ENCODE assay signal across 8 cellular contexts in the genomic region with DNA sequence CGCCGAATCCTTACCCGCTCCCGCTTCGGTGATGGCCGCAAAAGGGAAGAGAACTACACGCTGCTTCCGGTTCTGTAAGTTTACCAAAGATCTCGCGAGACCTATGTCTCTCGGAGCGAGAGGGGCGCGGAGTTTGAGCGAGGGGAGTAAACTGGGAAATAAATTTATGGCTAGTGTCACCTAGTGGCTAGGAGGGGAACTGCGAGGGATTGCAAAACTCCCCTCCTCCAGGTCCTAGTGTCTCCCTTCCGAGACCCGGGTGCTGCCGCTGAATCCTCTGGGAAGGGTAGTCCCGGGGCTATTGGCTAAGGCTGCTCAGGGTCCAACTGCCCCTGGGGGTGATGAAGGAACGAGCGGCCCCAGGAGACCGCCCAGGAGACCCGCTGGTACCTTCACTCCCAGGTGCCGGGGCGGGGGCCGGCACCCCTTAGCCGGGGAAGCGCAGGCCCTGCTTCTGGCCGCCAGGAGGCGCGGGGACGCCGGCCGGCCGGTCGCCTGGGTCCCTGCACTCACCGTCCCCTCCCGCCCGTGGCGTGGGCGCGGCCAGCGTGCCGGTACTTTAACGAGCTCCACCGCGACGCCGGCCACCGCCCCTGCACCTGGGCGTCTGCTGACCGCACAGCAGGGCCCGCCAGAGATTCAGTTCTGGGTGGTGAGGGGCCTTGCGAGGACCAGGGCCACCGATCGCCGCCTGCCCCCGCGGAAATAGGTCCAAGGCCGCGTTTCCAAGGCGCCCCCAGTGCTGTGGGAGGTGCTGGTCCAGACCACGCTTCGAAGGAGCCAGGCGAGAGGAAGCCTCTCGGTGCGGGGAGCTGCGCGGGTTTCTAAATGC. TPM values are rescaled to one million over a fixed set of nuclear protein-coding genes. Genes with fewer than 3 reads are reported as not detected.
DNase-seq lines count a peak whose midpoint lies in the region; ATAC-seq and TF ChIP-seq lines count a peak whose summit lies in the region.

Gene RPL26, minus strand, starts transcription at position 51 of the 832 bp plus-strand sequence. CDS start 883 bp downstream, outside the sequence.

- WGBS in trophoblast cell (ENCODE audit: extremely low coverage, insufficient coverage, insufficient read length): no CpG with 5 or more reads among the region's 70 CpGs

- H3K4me1 Mint-ChIP-seq in type B pancreatic cell (ENCODE audit: unreplicated experiment): peaks cover 29% of the 10 kb centered on the region

- peaks cover 24% of the 10 kb centered on the region for H3K36me3 Mint-ChIP-seq in type B pancreatic cell

- H3F3A ChIP-seq in SU-DHL-6 (ENCODE audit: insufficient read depth): peaks cover 43% of the 10 kb centered on the region

- peak within 1 kb of the TSS; percentile 85 for H3K9ac ChIP-seq in SU-DHL-6 (ENCODE audit: low read length)
- H3K9ac ChIP-seq in trophoblast cell (ENCODE audit: low read length): peak within 1 kb of the TSS; percentile 91

- H3K9me3 Mint-ChIP-seq in type B pancreatic cell: no peaks in the 10 kb centered on the region

- no peak within 1 kb of the TSS for H3K23ac ChIP-seq in trophoblast cell (ENCODE audit: low read length)

- peak within 1 kb of the TSS; percentile 49 for H3K4ac ChIP-seq in trophoblast cell (ENCODE audit: low read depth, low read length)

- peak within 1 kb of the TSS; percentile 47 for H4K12ac ChIP-seq in trophoblast cell (ENCODE audit: low read depth, low read length)

- no peaks in the 10 kb centered on the region for H3K27me3 ChIP-seq in SU-DHL-6 (ENCODE audit: low read length)
- H3K27me3 ChIP-seq in cardiac muscle cell: no peaks in the 10 kb centered on the region
- H3K27me3 ChIP-seq in trophoblast cell (ENCODE audit: insufficient read depth, low read length): no peaks in the 10 kb centered on the region

- peak within 1 kb of the TSS; percentile 27 for H2BK12ac ChIP-seq in trophoblast cell (ENCODE audit: low read length)

- H3K36me3 ChIP-seq in SU-DHL-6 (ENCODE audit: low read length) (peaks cover 35% of the 10 kb centered on the region), cardiac muscle cell (peaks cover 32% of the 10 kb centered on the region), trophoblast cell (ENCODE audit: control insufficient read depth in 1 of 2, insufficient read depth in 2 of 2, low read length in 2 of 2) (peaks cover 11 to 31% of the 10 kb centered on the region in 2 experiments)

- H3K27ac ChIP-seq in SU-DHL-6 (ENCODE audit: low read depth, low read length) (peak within 1 kb of the TSS; percentile 68), cardiac muscle cell (peak within 1 kb of the TSS; percentile 75), trophoblast cell (ENCODE audit: low read depth, low read length) (peak within 1 kb of the TSS; percentile 90)

- H4K91ac ChIP-seq in trophoblast cell (ENCODE audit: low read depth, low read length): peak within 1 kb of the TSS; percentile 67

- no peak within 1 kb of the TSS for H2AK5ac ChIP-seq in trophoblast cell (ENCODE audit: low read length)

- H3K79me2 ChIP-seq in SU-DHL-6 (ENCODE audit: insufficient read depth, low read length) (peaks cover 33% of the 10 kb centered on the region), trophoblast cell (ENCODE audit: control insufficient read depth, insufficient read depth, low read length, poor library complexity) (peaks cover 13% of the 10 kb centered on the region)

- H3K27me3 Mint-ChIP-seq in type B pancreatic cell: no peaks in the 10 kb centered on the region

- H3K79me1 ChIP-seq in trophoblast cell (ENCODE audit: low read length): peaks cover 22% of the 10 kb centered on the region

- H3K4me2 ChIP-seq in SU-DHL-6 (ENCODE audit: low read depth, low read length, poor library complexity, severe bottlenecking) (peak within 1 kb of the TSS; percentile 81), trophoblast cell (ENCODE audit: low read length) (peak within 1 kb of the TSS; percentile 83)

- peak within 1 kb of the TSS; percentile 97 for H2AFZ ChIP-seq in SU-DHL-6 (ENCODE audit: low read depth, low read length, severe bottlenecking)
- peak within 1 kb of the TSS; percentile 58 for H2AFZ ChIP-seq in trophoblast cell (ENCODE audit: insufficient read depth, low read length, poor library complexity)

- H3K14ac ChIP-seq in trophoblast cell (ENCODE audit: low read length): peak within 1 kb of the TSS; percentile 82

- peak within 1 kb of the TSS; percentile 70 for H4K8ac ChIP-seq in trophoblast cell (ENCODE audit: low read depth, low read length)

- H3K9me2 ChIP-seq in SU-DHL-6 (replicated peaks; ENCODE audit: insufficient read depth, low read length): no peaks in the 10 kb centered on the region

- peak; percentile 85 for TF ChIP-seq CTCF in GM12864 (IDR thresholded peaks at IDR 0.05; ENCODE audit: low read depth, low read length, missing control alignments)
- peak; percentile 96 for TF ChIP-seq CTCF in SU-DHL-6 (IDR thresholded peaks at IDR 0.05; ENCODE audit: insufficient read depth, low read length, poor library complexity, severe bottlenecking)
- peak; percentile 84 for TF ChIP-seq CTCF in cardiac muscle cell (IDR thresholded peaks at IDR 0.05; ENCODE audit: low read depth, low read length)
- peak; percentile 99 for TF ChIP-seq CTCF in type B pancreatic cell (conservative IDR thresholded peaks at IDR 0.05)

- ATAC-seq in HG02642 (IDR thresholded peaks at IDR 0.05; ENCODE audit: poor library complexity, unreplicated experiment): peak; percentile 88

- peak within 1 kb of the TSS; percentile 96 for H3K4me3 Mint-ChIP-seq in type B pancreatic cell

- H3K18ac ChIP-seq in trophoblast cell (ENCODE audit: low read length): peak within 1 kb of the TSS; percentile 20

- peak within 1 kb of the TSS; percentile 98 for H3K27ac Mint-ChIP-seq in type B pancreatic cell

- H4K20me1 ChIP-seq in SU-DHL-6 (ENCODE audit: low read depth, low read length): peaks cover 18% of the 10 kb centered on the region

- H3K4me1 ChIP-seq in cardiac muscle cell (ENCODE audit: low read depth): peaks cover 3% of the 10 kb centered on the region
- peaks cover 15 to 17% of the 10 kb centered on the region in 2 experiments for H3K4me1 ChIP-seq in trophoblast cell (ENCODE audit: control insufficient read depth in 1 of 2, insufficient read depth in 2 of 2, low read length in 2 of 2)

- H3K4me3 ChIP-seq in GM12864 (ENCODE audit: low read depth, low read length): peak within 1 kb of the TSS; percentile 70
- peak within 1 kb of the TSS; percentile 89 for H3K4me3 ChIP-seq in SU-DHL-6 (ENCODE audit: insufficient read depth, low read length, poor library complexity, severe bottlenecking)
- H3K4me3 ChIP-seq in cardiac muscle cell: peak within 1 kb of the TSS; percentile 83
- H3K4me3 ChIP-seq in trophoblast cell (ENCODE audit: low read depth, low read length): peak within 1 kb of the TSS; percentile 80

- H2BK5ac ChIP-seq in trophoblast cell (ENCODE audit: low read depth, low read length, poor library complexity): peak within 1 kb of the TSS; percentile 57

- DNase-seq in GM12864 (ENCODE audit: low read depth): peak; percentile 96
- DNase-seq in NCI-H1105 treated with DMSO at 0.1 percent for 48 hours (lab: John Stamatoyannopoulos, UW): peak; percentile 99
- peak; percentile 85 for DNase-seq in activated naive CD8-positive, alpha-beta T cell treated with anti-CD3 and anti-CD28 coated beads, Interleukin-2, amount 50 U/mL, for 16 hours (ENCODE audit: low read depth, low spot score)
- peak; percentile 99 for DNase-seq in cardiac muscle cell (ENCODE audit: low read depth in 1 of 2, low spot score in 1 of 2)
- DNase-seq in trophoblast cell: peak; percentile 98 to 100
- DNase-seq in type B pancreatic cell (ENCODE audit: extremely low spot score, unreplicated experiment): peak; percentile 94

- H3K9me3 ChIP-seq in SU-DHL-6 (ENCODE audit: insufficient read depth, low read length) (no peaks in the 10 kb centered on the region), cardiac muscle cell (ENCODE audit: low read depth) (no peaks in the 10 kb centered on the region), trophoblast cell (ENCODE audit: insufficient read depth, low read depth, low read length) (no peaks in the 10 kb centered on the region)

- peak within 1 kb of the TSS; percentile 84 for H2BK120ac ChIP-seq in trophoblast cell (ENCODE audit: insufficient read depth, low read length, poor library complexity)

RNA-seq across cellular contexts. Expression of gene RPL26, which starts in this region (rescaled TPM):
- total RNA-seq in cardiac muscle cell (3,276 and 3,592 TPM in 2 replicates), type B pancreatic cell (ENCODE audit: low replicate concordance) (2,046 and 2,187 TPM in 2 replicates)
- 486 and 538 TPM in 2 replicates for polyA plus RNA-seq in cardiac muscle cell
- 4,392 and 4,726 TPM in 2 replicates for polyA plus RNA-seq in trophoblast cell (2013)

Comparison
In these comparisons a context has a peak if more than half of its experiments do, and no peak if none do; other contexts are left out.
1. Peak in every context shown above with its lines: DNase-seq, ATAC-seq, H3K4me3 ChIP-seq and H3K27ac ChIP-seq.